Comparison of ENCODE assay signal across 1 cellular context in the genomic region with DNA sequence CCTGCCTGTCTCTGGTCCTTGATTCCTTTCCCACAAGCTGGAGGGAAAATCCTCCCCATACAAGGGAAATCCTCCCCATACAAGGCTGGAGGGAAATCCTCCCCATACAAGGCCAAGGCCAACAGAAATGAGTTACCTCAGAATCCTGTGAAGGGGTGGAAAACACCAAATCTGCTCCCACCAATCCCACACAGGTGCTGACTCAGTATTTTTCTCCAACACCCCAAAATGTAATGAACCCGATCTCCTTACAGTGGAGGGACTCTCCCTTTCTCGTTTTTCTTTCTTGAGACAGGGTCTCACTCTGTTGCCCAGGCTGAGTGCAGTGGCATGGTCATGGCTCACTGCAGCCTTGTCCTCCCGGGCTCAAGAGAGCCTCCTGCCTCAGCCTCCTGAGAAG.
TF ChIP-seq lines count a peak whose summit lies in the region.

No MANE protein-coding gene starts in this region.

TF ChIP-seq in HEK293T, 16 proteins besides CTCF, POLR2A, EP300 and RAD21 (continued from another document):
- TF ChIP-seq, protein P1, sequence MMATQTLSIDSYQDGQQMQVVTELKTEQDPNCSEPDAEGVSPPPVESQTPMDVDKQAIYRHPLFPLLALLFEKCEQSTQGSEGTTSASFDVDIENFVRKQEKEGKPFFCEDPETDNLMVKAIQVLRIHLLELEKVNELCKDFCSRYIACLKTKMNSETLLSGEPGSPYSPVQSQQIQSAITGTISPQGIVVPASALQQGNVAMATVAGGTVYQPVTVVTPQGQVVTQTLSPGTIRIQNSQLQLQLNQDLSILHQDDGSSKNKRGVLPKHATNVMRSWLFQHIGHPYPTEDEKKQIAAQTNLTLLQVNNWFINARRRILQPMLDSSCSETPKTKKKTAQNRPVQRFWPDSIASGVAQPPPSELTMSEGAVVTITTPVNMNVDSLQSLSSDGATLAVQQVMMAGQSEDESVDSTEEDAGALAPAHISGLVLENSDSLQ (IDR thresholded peaks at IDR 0.05): no peak
- no peak for TF ChIP-seq BHLHE40 (IDR thresholded peaks at IDR 0.05; ENCODE audit: borderline replicate concordance)
- no peak for TF ChIP-seq HDGF (IDR thresholded peaks at IDR 0.05; ENCODE audit: borderline replicate concordance)
- TF ChIP-seq CTBP1 (IDR thresholded peaks at IDR 0.05; ENCODE audit: borderline replicate concordance): no peak
